Comparison of ENCODE assay signal across 9 cellular contexts in the genomic region with DNA sequence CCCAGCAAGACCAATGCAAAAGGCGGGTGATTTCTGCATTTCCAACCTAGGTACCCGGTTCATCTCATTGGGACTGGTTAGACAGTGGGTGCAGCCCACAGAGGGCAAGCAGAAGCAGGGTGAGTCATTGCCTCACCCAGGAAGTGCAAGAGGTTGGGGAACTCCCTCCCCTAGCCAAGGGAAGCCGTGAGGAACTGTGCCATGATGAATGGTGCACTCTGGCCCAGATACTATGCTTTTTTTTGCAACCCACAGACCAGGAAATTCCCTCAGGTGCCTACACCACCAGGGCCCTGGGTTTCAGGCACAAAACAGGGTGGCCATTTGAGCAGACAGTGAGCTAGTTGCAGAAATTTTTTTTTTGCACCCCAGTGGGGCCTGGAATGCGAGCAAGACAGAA.
DNase-seq lines count a peak whose midpoint lies in the region; ATAC-seq and TF ChIP-seq lines count a peak whose summit lies in the region.
"Had no signal": no experiment of that assay in that cellular context is flagged by ENCODE, and none has a peak within 500 bp of the region (broad histone marks: within the 10 kb centered on the region; RNA-seq: fewer than 3 reads in every experiment).

No MANE protein-coding gene starts in this region.

- H3K27me3 Mint-ChIP-seq in activated naive CD8-positive, alpha-beta T cell treated with anti-CD3 and anti-CD28 coated beads, Interleukin-2, amount 10 ng/mL, durations not matched to agents 7 days and 5 days: no peaks in the 10 kb centered on the region
- no peaks in the 10 kb centered on the region for H3K27me3 Mint-ChIP-seq in stimulated activated naive B cell treated with anti-CD40 and anti-IgM and Interleukin-4, amounts not matched to agents 10 μg/mL and 1 μg/mL and 100 μg/mL, for 72 hours
- H3K27me3 Mint-ChIP-seq: B cell had no signal

- POLR2A ChIA-PET in activated naive CD8-positive, alpha-beta T cell treated with anti-CD3 and anti-CD28 coated beads, Interleukin-2, amount 10 ng/mL, durations not matched to agents 7 days and 5 days (lab: Charles Lee): interaction anchor here (0.7 kb wide), 1 partner anchor 1897 kb away, joined by 3 read pairs; no protein-coding TSS in a partner anchor

- H3K36me3 ChIP-seq in KMS-11 (ENCODE audit: insufficient read depth): no peaks in the 10 kb centered on the region

- peak overlapping the region; percentile 48 for H3K4me2 ChIP-seq in KMS-11

- peaks cover 12% of the 10 kb centered on the region for H3K9me3 Mint-ChIP-seq in activated naive CD8-positive, alpha-beta T cell treated with anti-CD3 and anti-CD28 coated beads, Interleukin-2, amount 10 ng/mL, durations not matched to agents 7 days and 5 days
- H3K9me3 Mint-ChIP-seq in stimulated activated naive B cell treated with anti-CD40 and anti-IgM and Interleukin-4, amounts not matched to agents 10 μg/mL and 1 μg/mL and 100 μg/mL, for 72 hours: peaks cover 17% of the 10 kb centered on the region in 2 donors

- no peak overlapping the region for H3K4me3 ChIP-seq in KMS-11 (IDR thresholded peaks at IDR 0.05; ENCODE audit: insufficient read depth, low read depth, low read length)

- peak overlapping the region; percentile 64 for H2AFZ ChIP-seq in KMS-11 (ENCODE audit: low read depth)

- H3K4me1 Mint-ChIP-seq in activated naive CD8-positive, alpha-beta T cell treated with anti-CD3 and anti-CD28 coated beads, Interleukin-2, amount 10 ng/mL, durations not matched to agents 7 days and 5 days: peaks cover 8% of the 10 kb centered on the region
- H3K4me1 Mint-ChIP-seq in stimulated activated naive B cell treated with anti-CD40 and anti-IgM and Interleukin-4, amounts not matched to agents 10 μg/mL and 1 μg/mL and 100 μg/mL, for 72 hours: peaks cover 2 to 8% of the 10 kb centered on the region in 2 donors
- H3K4me1 Mint-ChIP-seq: B cell had no signal

- H3K27me3 ChIP-seq in KMS-11 (ENCODE audit: insufficient read depth, low read depth): no peaks in the 10 kb centered on the region

- peaks cover 29% of the 10 kb centered on the region for H3K4me1 ChIP-seq in KMS-11 (ENCODE audit: low read depth, poor library complexity, severe bottlenecking)

- no peak overlapping the region; the same call in 1 of the 2 replicates for H3K9ac ChIP-seq in KMS-11

- peak; percentile 26 for ATAC-seq in activated naive CD8-positive, alpha-beta T cell treated with anti-CD3 and anti-CD28 coated beads, Interleukin-2, amount 10 ng/mL, durations not matched to agents 7 days and 5 days (ENCODE audit: low read depth)
- ATAC-seq in stimulated activated naive B cell treated with anti-CD40 and anti-IgM and Interleukin-4, amounts not matched to agents 10 μg/mL and 1 μg/mL and 100 μg/mL, for 72 hours (replicated peaks): peak; percentile 60 to 90

- H3K79me2 ChIP-seq in KMS-11 (ENCODE audit: insufficient read depth, low read depth): no peaks in the 10 kb centered on the region

- no peak overlapping the region for H3K4me3 Mint-ChIP-seq in activated naive CD8-positive, alpha-beta T cell treated with anti-CD3 and anti-CD28 coated beads, Interleukin-2, amount 10 ng/mL, durations not matched to agents 7 days and 5 days
- peak overlapping the region in 1 of 2 donors; percentile 29 for H3K4me3 Mint-ChIP-seq in stimulated activated naive B cell treated with anti-CD40 and anti-IgM and Interleukin-4, amounts not matched to agents 10 μg/mL and 1 μg/mL and 100 μg/mL, for 72 hours
- H3K4me3 Mint-ChIP-seq: B cell had no signal

- DNase-seq in stimulated activated naive CD4-positive, alpha-beta T cell treated with Interleukin-2 at 50 U/mL for 16 hours (lab: John Stamatoyannopoulos, UW): peak; percentile 66
- DNase-seq in stimulated activated naive CD4-positive, alpha-beta T cell (lab: John Stamatoyannopoulos, UW): no peak
- no peak for DNase-seq in activated naive CD8-positive, alpha-beta T cell treated with anti-CD3 and anti-CD28 coated beads, Interleukin-2, amount 10 ng/mL, durations not matched to agents 7 days and 5 days
- DNase-seq in stimulated activated naive B cell treated with anti-CD40 and anti-IgM and Interleukin-4, amounts not matched to agents 10 μg/mL and 1 μg/mL and 100 μg/mL, for 72 hours: peak; percentile 34
- DNase-seq in NCI-H2196 treated with DMSO at 0.1 percent for 48 hours (lab: John Stamatoyannopoulos, UW; ENCODE audit: unreplicated experiment) (no peak), SW480 (ENCODE audit: low spot score) (no peak), hypothalamus (lab: John Stamatoyannopoulos, UW) (no peak)

- TF ChIP-seq CTCF in KMS-11 (conservative IDR thresholded peaks at IDR 0.05; ENCODE audit: low read depth, low read length): no peak

- H3K36me3 Mint-ChIP-seq in activated naive CD8-positive, alpha-beta T cell treated with anti-CD3 and anti-CD28 coated beads, Interleukin-2, amount 10 ng/mL, durations not matched to agents 7 days and 5 days: no peaks in the 10 kb centered on the region
- H3K36me3 Mint-ChIP-seq in stimulated activated naive B cell treated with anti-CD40 and anti-IgM and Interleukin-4, amounts not matched to agents 10 μg/mL and 1 μg/mL and 100 μg/mL, for 72 hours: no peaks in the 10 kb centered on the region

- H3K27ac Mint-ChIP-seq in activated naive CD8-positive, alpha-beta T cell treated with anti-CD3 and anti-CD28 coated beads, Interleukin-2, amount 10 ng/mL, durations not matched to agents 7 days and 5 days: no peak overlapping the region
- no peak overlapping the region for H3K27ac Mint-ChIP-seq in stimulated activated naive B cell treated with anti-CD40 and anti-IgM and Interleukin-4, amounts not matched to agents 10 μg/mL and 1 μg/mL and 100 μg/mL, for 72 hours
- H3K27ac Mint-ChIP-seq: B cell had no signal

- H3K27ac ChIP-seq in KMS-11: peak overlapping the region; percentile 74

- H4K20me1 ChIP-seq in KMS-11 (ENCODE audit: insufficient read depth): no peaks in the 10 kb centered on the region

Comparison
In these comparisons a context has a peak if more than half of its experiments do, and no peak if none do; other contexts are left out.
1. DNase-seq: peak in stimulated activated naive CD4-positive, alpha-beta T cell treated with Interleukin-2 at 50 U/mL for 16 hours (single experiment) and stimulated activated naive B cell treated with anti-CD40 and anti-IgM and Interleukin-4, amounts not matched to agents 10 μg/mL and 1 μg/mL and 100 μg/mL, for 72 hours (single experiment); none in stimulated activated naive CD4-positive, alpha-beta T cell (0 of 6), activated naive CD8-positive, alpha-beta T cell treated with anti-CD3 and anti-CD28 coated beads, Interleukin-2, amount 10 ng/mL, durations not matched to agents 7 days and 5 days (single experiment), NCI-H2196 treated with DMSO at 0.1 percent for 48 hours (single experiment), SW480 (single experiment) and hypothalamus (0 of 51).